11 cellular contexts compared by ENCODE assay signal in genomic region chr1:46174448-46175231, GRCh38. TPM values are rescaled to one million over a fixed set of nuclear protein-coding genes. Genes with fewer than 3 reads are reported as not detected.
DNase-seq lines count a peak whose midpoint lies in the region; ATAC-seq, FAIRE-seq and TF ChIP-seq lines count a peak whose summit lies in the region.
"Had no signal": no experiment of that assay in that cellular context is flagged by ENCODE, and none has a peak within 500 bp of the region (broad histone marks: within the 10 kb centered on the region; RNA-seq: fewer than 3 reads in every experiment).

Gene TSPAN1, plus strand, starts transcription at chr1:46175087. Its CDS starts 6,021 bp downstream, at chr1:46181108.

- FAIRE-seq in pancreas (lab: Jason Lieb, UNC) = no peak

- H3K9me3 ChIP-seq in pancreas = no peaks in the 10 kb centered on the region

- H3K36me3 Mint-ChIP-seq in activated naive CD8-positive, alpha-beta T cell treated with anti-CD3 and anti-CD28 coated beads for 36 hours = no peaks in the 10 kb centered on the region

- H3K4me3 Mint-ChIP-seq in activated naive CD8-positive, alpha-beta T cell treated with anti-CD3 and anti-CD28 coated beads for 36 hours = no peak within 1 kb of the TSS
- H3K4me3 Mint-ChIP-seq: stimulated activated naive CD8-positive, alpha-beta T cell treated with anti-CD3 and anti-CD28 coated beads, Interleukin-15, Interleukin-2, amounts not matched to agents 100 ng/mL and 50 ng/mL, for 24 hours had no signal

- no peaks in the 10 kb centered on the region for H3K4me1 Mint-ChIP-seq in activated naive CD8-positive, alpha-beta T cell treated with anti-CD3 and anti-CD28 coated beads for 36 hours

- intact Hi-C loops in pancreas (cut with DNase I) = loop anchor here in 2 of 3 donors (5.0 kb wide), 1 partner anchor 137 kb away; no protein-coding TSS in a partner anchor

- no peak within 1 kb of the TSS for H3K27ac ChIP-seq in pancreas

- ATAC-seq in pancreas = peak in 3 of 4 donors; percentile 8 to 18 (median 13)

- no peaks in the 10 kb centered on the region for H3K27me3 Mint-ChIP-seq in activated naive CD8-positive, alpha-beta T cell treated with anti-CD3 and anti-CD28 coated beads for 36 hours
- H3K27me3 Mint-ChIP-seq: stimulated activated naive CD8-positive, alpha-beta T cell treated with anti-CD3 and anti-CD28 coated beads, Interleukin-15, Interleukin-2, amounts not matched to agents 100 ng/mL and 50 ng/mL, for 24 hours had no signal

- H3K27me3 ChIP-seq in pancreas = no peaks in the 10 kb centered on the region

- 55 to 65% methylated on average over 11 of the region's 11 CpGs for WGBS in pancreas, 2 donors

- H3K36me3 ChIP-seq in pancreas = no peaks in the 10 kb centered on the region

- H3K4me1 ChIP-seq in pancreas = peaks cover 0 to 9% (median 4%) of the 10 kb centered on the region in 3 donors

- H3K4me3 ChIP-seq in fibroblast of villous mesenchyme (ENCODE audit: low read depth, low read length) (no peak within 1 kb of the TSS), pancreas (no peak within 1 kb of the TSS)

- TF ChIP-seq CTCF in fibroblast of villous mesenchyme (IDR thresholded peaks at IDR 0.05; ENCODE audit: insufficient read depth, low read depth, low read length) (no peak), pancreas (IDR thresholded peaks at IDR 0.05) (no peak)

- DNase-seq in A172 (ENCODE audit: low spot score) (peak; percentile 30), RPMI7951 (ENCODE audit: low read depth) (peak; percentile 58), fibroblast of villous mesenchyme (ENCODE audit: low read depth) (peak; percentile 76), pancreas (peak in 1 of 6 donors; percentile 37), HuH-7 (ENCODE audit: low spot score) (no peak), NCI-H1092 treated with DMSO at 0.1 percent for 48 hours (lab: John Stamatoyannopoulos, UW) (no peak)
- no peak for DNase-seq in activated CD4-positive, CD25-positive, alpha-beta regulatory T cell (lab: John Stamatoyannopoulos, UW)
- DNase-seq in activated naive CD8-positive, alpha-beta T cell treated with anti-CD3 and anti-CD28 coated beads for 36 hours = no peak
- DNase-seq: AML-193, NCI-H446 treated with DMSO at 0.1 percent for 48 hours had no signal

- H3K9me3 Mint-ChIP-seq in activated naive CD8-positive, alpha-beta T cell treated with anti-CD3 and anti-CD28 coated beads for 36 hours = no peaks in the 10 kb centered on the region
- H3K9me3 Mint-ChIP-seq: stimulated activated naive CD8-positive, alpha-beta T cell treated with anti-CD3 and anti-CD28 coated beads, Interleukin-15, Interleukin-2, amounts not matched to agents 100 ng/mL and 50 ng/mL, for 24 hours had no signal

- no peak within 1 kb of the TSS for H3K27ac Mint-ChIP-seq in activated naive CD8-positive, alpha-beta T cell treated with anti-CD3 and anti-CD28 coated beads for 36 hours
- H3K27ac Mint-ChIP-seq: stimulated activated naive CD8-positive, alpha-beta T cell treated with anti-CD3 and anti-CD28 coated beads, Interleukin-15, Interleukin-2, amounts not matched to agents 100 ng/mL and 50 ng/mL, for 24 hours had no signal

RNA-seq across cellular contexts. Expression of gene TSPAN1, which starts in this region (rescaled TPM):
- 1.6 and 2.3 TPM in 2 replicates for total RNA-seq in A172 (2014; rRNA removed; shearing (Covaris generic))
- total RNA-seq in RPMI7951 (2014; rRNA removed; shearing (Covaris generic)) = 0.48 TPM in 1 of 2 replicates, not detected in the other
- total RNA-seq in fibroblast of villous mesenchyme (0.32 and 0.43 TPM in 2 replicates), pancreas (1 to 10 TPM; 2.1 to 10.0 (median 6.4) TPM)
- polyA plus RNA-seq in pancreas = 10 to 100 TPM in 1 of 2 donors, 1 to 10 TPM in 1; 4.1 to 12.4 TPM
- under 1 TPM in 1 of 2 experiments, not detected in 1; 0.28 TPM for total RNA-seq in activated naive CD8-positive, alpha-beta T cell treated with anti-CD3 and anti-CD28 coated beads for 36 hours

Comparison
In these comparisons a context has a peak if more than half of its experiments do, and no peak if none do; other contexts are left out.
1. Peak in DNase-seq in RPMI7951; RNA of the gene not detected or under 1 TPM.
2. Peak in DNase-seq in fibroblast of villous mesenchyme; RNA of the gene not detected or under 1 TPM.